In the genomic region with DNA sequence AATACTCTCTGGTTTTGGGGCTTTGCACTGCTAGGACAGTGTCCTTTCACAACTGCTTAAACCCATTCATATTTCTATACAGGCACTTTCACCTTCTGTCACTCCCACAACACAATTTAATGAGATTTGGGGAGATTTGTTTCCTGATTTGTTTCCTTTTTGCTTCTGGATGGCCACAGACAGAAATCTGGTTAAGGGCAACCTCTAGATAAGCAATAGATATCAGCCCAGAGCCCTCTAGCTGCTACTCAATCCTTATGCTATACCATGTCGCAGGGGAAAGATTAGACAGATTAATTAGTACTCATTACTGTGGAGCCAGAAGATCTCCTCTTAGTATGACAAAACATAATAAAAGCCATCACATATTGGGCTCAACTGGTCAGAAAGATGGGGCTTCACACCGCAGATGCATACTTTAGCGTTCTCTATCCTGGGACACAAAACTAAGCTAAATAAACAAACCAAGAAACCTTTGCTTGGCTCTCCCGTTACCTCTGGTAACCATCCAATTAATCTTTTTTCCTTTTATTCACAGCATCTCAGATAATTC, we compare ENCODE assay signal across 26 cellular contexts. TPM values are rescaled to one million over a fixed set of nuclear protein-coding genes. Genes with fewer than 3 reads are reported as not detected.
"Had no signal": no experiment of that assay in that cellular context is flagged by ENCODE, and none has a peak within 500 bp of the region (broad histone marks: within the 10 kb centered on the region; RNA-seq: fewer than 3 reads in every experiment).

No MANE protein-coding gene starts in this region.

- H3K27me3 ChIP-seq: ovary, right atrium auricular region, right lobe of liver, stomach, testis, thyroid gland, transverse colon, upper lobe of left lung, vagina had no signal

- H3K4me1 ChIP-seq: lower lobe of right lung, right atrium auricular region, right lobe of liver, stomach, testis, transverse colon, upper lobe of left lung, vagina had no signal

- DNase-seq: hippocampal formation; kidney glomerular epithelial cell; left cardiac atrium; left ventricle myocardium superior; lower lobe of right lung; mammary epithelial cell; mesenchymal stem cell; naive thymus-derived CD4-positive, alpha-beta T cell; ovary; right lobe of liver; stimulated activated CD4-positive, alpha-beta T cell treated with anti-CD3 and anti-CD28 coated beads, Interleukin-1b, Interleukin-23, amount 100 ng/mL, for 48 hours; stimulated activated CD4-positive, alpha-beta T cell treated with anti-CD3 and anti-CD28 coated beads, Interleukin-2, amount 100 ng/mL, for 48 hours; stimulated activated CD4-positive, alpha-beta T cell treated with anti-CD3 and anti-CD28 coated beads, Interleukin-4, amount 100 ng/mL, for 4 hours; stimulated activated CD8-positive, alpha-beta memory T cell treated with anti-CD3 and anti-CD28 coated beads, Interleukin-4, amount 100 ng/mL, for 48 hours; stimulated activated naive CD8-positive, alpha-beta T cell treated with anti-CD3 and anti-CD28 coated beads, Interleukin-15, Interleukin-2, amounts not matched to agents 100 U/mL and 50 U/mL, for 24 hours; stomach; testis; thyroid gland; transverse colon; upper lobe of left lung had no signal

- H3K27ac ChIP-seq: lower lobe of right lung, ovary, right atrium auricular region, right lobe of liver, stomach, testis, thyroid gland, transverse colon, upper lobe of left lung, vagina had no signal

- H3K4me3 ChIP-seq: lower lobe of right lung, ovary, right atrium auricular region, right lobe of liver, smooth muscle cell, stomach, testis, thyroid gland, transverse colon, upper lobe of left lung, vagina had no signal

- H3K4me2 ChIP-seq: smooth muscle cell had no signal

- H3K9me3 ChIP-seq: lower lobe of right lung, ovary, right atrium auricular region, right lobe of liver, stomach, testis, thyroid gland, transverse colon, upper lobe of left lung, vagina had no signal

- ATAC-seq: left cardiac atrium; left lobe of liver; left ventricle myocardium superior; lower lobe of right lung; naive thymus-derived CD4-positive, alpha-beta T cell; natural killer cell treated with Interleukin-12 subunit alpha and Interleukin-12 subunit beta and Interleukin-15 and Interleukin-18, amount 100 ng/mL, for 72 hours; right lobe of liver; stimulated activated memory B cell treated with anti-CD40 and anti-IgM and Interleukin-4, amounts not matched to agents 10 μg/mL and 1 μg/mL and 100 μg/mL, for 72 hours; stimulated activated naive CD8-positive, alpha-beta T cell treated with anti-CD3 and anti-CD28 coated beads, Interleukin-15, Interleukin-2, amounts not matched to agents 100 U/mL and 50 U/mL, for 24 hours had no signal

- H3K36me3 ChIP-seq: lower lobe of right lung, ovary, right atrium auricular region, right lobe of liver, stomach, thyroid gland, transverse colon, upper lobe of left lung, vagina had no signal

RNA-seq across cellular contexts. Expression of gene RNF150, which starts 46.3 kb away (rescaled TPM):
- total RNA-seq: natural killer cell treated with Interleukin-12 subunit alpha and Interleukin-12 subunit beta and Interleukin-15 and Interleukin-18, amount 100 ng/mL, for 72 hours had no signal
- polyA plus RNA-seq: naive thymus-derived CD4-positive, alpha-beta T cell had no signal
